In the genomic region with DNA sequence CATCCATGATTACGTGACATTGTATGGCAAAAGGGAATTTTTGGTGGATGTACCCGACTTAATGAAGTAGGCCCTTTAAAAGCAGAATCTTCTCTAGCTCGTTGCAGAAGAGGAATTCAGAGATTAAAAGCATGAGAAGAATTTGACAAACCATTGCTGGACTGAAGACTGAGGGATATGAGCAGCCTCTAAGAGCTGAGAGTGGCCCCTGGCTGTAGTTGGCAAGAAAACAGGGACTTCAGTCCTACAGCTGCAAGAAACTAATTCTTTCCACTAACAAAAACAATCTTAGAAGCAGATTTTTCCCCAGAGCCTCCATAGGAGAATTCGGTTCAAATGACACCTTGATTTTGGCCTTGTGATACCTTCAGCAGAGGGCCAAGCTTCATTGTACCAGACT, we compare ENCODE assay signal across 23 cellular contexts. TPM values are rescaled to one million over a fixed set of nuclear protein-coding genes. Genes with fewer than 3 reads are reported as not detected.
"Had no signal": no experiment of that assay in that cellular context is flagged by ENCODE, and none has a peak within 500 bp of the region (broad histone marks: within the 10 kb centered on the region; RNA-seq: fewer than 3 reads in every experiment).

No MANE protein-coding gene starts in this region.

- H3K4me1 ChIP-seq: lower lobe of right lung, prostate gland, right atrium auricular region, stomach, tibial nerve, upper lobe of left lung had no signal

- H3K27ac ChIP-seq: dorsolateral prefrontal cortex, lower lobe of right lung, neutrophil, prostate gland, right atrium auricular region, stomach, thoracic aorta, tibial nerve, upper lobe of left lung had no signal

- H3K9me3 ChIP-seq: lower lobe of right lung, neutrophil, prostate gland, right atrium auricular region, stomach, thoracic aorta, tibial nerve, upper lobe of left lung had no signal

- H3K36me3 Mint-ChIP-seq: natural killer cell had no signal

- DNase-seq: cerebellar nuclear complex; dorsolateral prefrontal cortex; effector CD4-positive, alpha-beta T cell; foreskin melanocyte; hypothalamus; left ventricle myocardium superior; lower lobe of right lung; natural killer cell; stimulated activated CD4-positive, alpha-beta T cell treated with anti-CD3 and anti-CD28 coated beads, Interleukin-12 subunit alpha, Interleukin-12 subunit beta, amount 100 ng/mL, for 4 hours; stimulated activated CD4-positive, alpha-beta T cell treated with anti-CD3 and anti-CD28 coated beads, Interleukin-1b, Interleukin-23, amount 100 ng/mL, for 48 hours; stimulated activated CD4-positive, alpha-beta T cell treated with anti-CD3 and anti-CD28 coated beads, Interleukin-4, amount 100 ng/mL, for 1 hour; stimulated activated CD8-positive, alpha-beta memory T cell treated with anti-CD3 and anti-CD28 coated beads, Interleukin-4, amount 100 ng/mL, for 48 hours; stimulated activated naive CD4-positive, alpha-beta T cell treated with Interleukin-2 at 50 U/mL for 16 hours; stomach; upper lobe of left lung had no signal

- ATAC-seq: left ventricle myocardium superior, lower lobe of right lung, natural killer cell, sciatic nerve had no signal

- H3K4me2 ChIP-seq: smooth muscle cell had no signal

- H3K27me3 ChIP-seq: neutrophil, right atrium auricular region, stomach, tibial nerve, upper lobe of left lung had no signal

- H3K4me3 Mint-ChIP-seq: natural killer cell had no signal

- H3K4me3 ChIP-seq: dorsolateral prefrontal cortex, lower lobe of right lung, prostate gland, right atrium auricular region, smooth muscle cell, stomach, thoracic aorta, tibial nerve, upper lobe of left lung had no signal

- H3K27ac Mint-ChIP-seq: natural killer cell had no signal

- H3K4me1 Mint-ChIP-seq: natural killer cell had no signal

- H3K36me3 ChIP-seq: lower lobe of right lung, neutrophil, prostate gland, right atrium auricular region, stomach, thoracic aorta, tibial nerve, upper lobe of left lung had no signal

RNA-seq across cellular contexts. Expression of gene MACC1, which starts 34.1 kb away (rescaled TPM):
- total RNA-seq: osteocyte had no signal
- polyA plus RNA-seq: smooth muscle cell had no signal
